ENCODE assay signal across 1 cellular context in genomic region chr11:62889484-62890437, GRCh38.
A peak's percentile ranks its signal among the peaks of the same experiment; 100 is the strongest.
TF ChIP-seq lines count a peak whose summit lies in the region.

No MANE protein-coding gene starts in this region.

TF ChIP-seq in K562, 482 proteins besides CTCF, POLR2A, EP300 and RAD21 (continued from another document and continues in another):
- TF ChIP-seq GMEB1 (CRISPR knock-in tag; IDR thresholded peaks at IDR 0.05) (0 out of 2 replicates have a peak, but pooled peaks have one; percentile 10), SAFB2 (IDR thresholded peaks at IDR 0.05; ENCODE audit: borderline replicate concordance, low read depth, low read length, severe bottlenecking) (no peak), ZNF12 (CRISPR knock-in tag; IDR thresholded peaks at IDR 0.05) (no peak), ZNF24 (IDR thresholded peaks at IDR 0.05) (no peak), EWSR1 (IDR thresholded peaks at IDR 0.05; ENCODE audit: borderline replicate concordance, low read depth, partially characterized antibody) (peak; percentile 37), ZNF589 (CRISPR knock-in tag; IDR thresholded peaks at IDR 0.05; ENCODE audit: low read depth) (no peak), HNRNPLL (IDR thresholded peaks at IDR 0.05; ENCODE audit: low read depth, low read length, poor library complexity, severe bottlenecking) (no peak), BCL6 (CRISPR knock-in tag; IDR thresholded peaks at IDR 0.05) (no peak; the same call in 1 of the 2 replicates), RREB1 (CRISPR knock-in tag; IDR thresholded peaks at IDR 0.05) (0 out of 2 replicates have a peak, but pooled peaks have one; percentile 12), SMC3 (conservative IDR thresholded peaks at IDR 0.05; ENCODE audit: insufficient read depth, low read depth, low read length) (no peak), TAL1 (IDR thresholded peaks at IDR 0.05) (peak; percentile 70), GTF2A2 (tag; IDR thresholded peaks at IDR 0.05) (no peak), EHMT2 (IDR thresholded peaks at IDR 0.05) (peak; percentile 44; the same call in 1 of the 2 replicates), ZNF696 (CRISPR knock-in tag; conservative IDR thresholded peaks at IDR 0.05) (peak; percentile 70; the same call in 1 of the 2 replicates), ZNF263 (CRISPR knock-in tag; IDR thresholded peaks at IDR 0.05; ENCODE audit: borderline replicate concordance) (peak; percentile 39; the same call in 1 of the 2 replicates), ZKSCAN3 (CRISPR knock-in tag; IDR thresholded peaks at IDR 0.05) (no peak), AFF4 (CRISPR knock-in tag; IDR thresholded peaks at IDR 0.05) (peak; percentile 88; the same call in 1 of the 2 replicates), ZNF644 (tag; IDR thresholded peaks at IDR 0.05; ENCODE audit: low read depth) (no peak), EGR1 (conservative IDR thresholded peaks at IDR 0.05) (no peak), NCOR1 (IDR thresholded peaks at IDR 0.05) (peak; percentile 81), HNRNPL (IDR thresholded peaks at IDR 0.05; ENCODE audit: low read depth, low read length) (no peak), PTTG1 (tag; IDR thresholded peaks at IDR 0.05; ENCODE audit: low read depth) (no peak), NELFE (IDR thresholded peaks at IDR 0.05; ENCODE audit: insufficient read depth, insufficient read length) (no peak), IRF2 (CRISPR knock-in tag; IDR thresholded peaks at IDR 0.05) (no peak), TEAD4 (IDR thresholded peaks at IDR 0.05; ENCODE audit: low read length) (peak; percentile 91), TEAD4 (CRISPR knock-in tag; IDR thresholded peaks at IDR 0.05; ENCODE audit: borderline replicate concordance) (no peak; the same call in 1 of the 2 replicates), ZFP91 (CRISPR knock-in tag; IDR thresholded peaks at IDR 0.05) (no peak), ZBTB9 (CRISPR knock-in tag; IDR thresholded peaks at IDR 0.05) (peak; percentile 82), NFIX (CRISPR knock-in tag; IDR thresholded peaks at IDR 0.05; ENCODE audit: low read depth) (no peak), BRCA1 (IDR thresholded peaks at IDR 0.05) (no peak), BRCA1 (CRISPR knock-in tag; IDR thresholded peaks at IDR 0.05) (no peak), PKNOX1 (IDR thresholded peaks at IDR 0.05) (peak; percentile 98), E2F8 (IDR thresholded peaks at IDR 0.05; ENCODE audit: low read depth, partially characterized antibody) (peak; percentile 90), SNRNP70 (optimal IDR thresholded peaks at IDR 0.05; ENCODE audit: low read depth, low read length) (no peak), GTF2F1 (IDR thresholded peaks at IDR 0.05; ENCODE audit: low read depth, low read length) (no peak), TGIF2 (CRISPR knock-in tag; IDR thresholded peaks at IDR 0.05) (no peak), STAT5B (CRISPR knock-in tag; IDR thresholded peaks at IDR 0.05) (no peak), U2AF2 (optimal IDR thresholded peaks at IDR 0.05; ENCODE audit: low read depth, low read length) (no peak), MAFK (IDR thresholded peaks at IDR 0.05; ENCODE audit: low read length) (no peak), SFPQ (IDR thresholded peaks at IDR 0.05; ENCODE audit: low read depth, low read length) (no peak), PREB (CRISPR knock-in tag; IDR thresholded peaks at IDR 0.05) (no peak)
